ENCODE assay signal across 18 cellular contexts in genomic region chr1:3909615-3910014, GRCh38. TPM values are rescaled to one million over a fixed set of nuclear protein-coding genes. Genes with fewer than 3 reads are reported as not detected.
DNase-seq lines count a peak whose midpoint lies in the region; ATAC-seq, FAIRE-seq and TF ChIP-seq lines count a peak whose summit lies in the region.
"Had no signal": no experiment of that assay in that cellular context is flagged by ENCODE, and none has a peak within 500 bp of the region (broad histone marks: within the 10 kb centered on the region; RNA-seq: fewer than 3 reads in every experiment).

No MANE protein-coding gene starts in this region.

- no peak for FAIRE-seq in HTR-8/SVneo (lab: Jason Lieb, UNC)
- FAIRE-seq: GM12891 had no signal

- peaks cover 10% of the 10 kb centered on the region for H3K27me3 Mint-ChIP-seq in chondrocyte (ENCODE audit: low read depth)
- H3K27me3 Mint-ChIP-seq: CD4-positive, alpha-beta memory T cell had no signal

- ATAC-seq in sciatic nerve = no peak
- ATAC-seq: HCT116, T-cell had no signal

- TF ChIP-seq CTCF in chondrocyte (IDR thresholded peaks at IDR 0.05) = no peak

- H3K36me3 Mint-ChIP-seq in chondrocyte (ENCODE audit: low read depth) = no peaks in the 10 kb centered on the region
- H3K36me3 Mint-ChIP-seq: CD4-positive, alpha-beta memory T cell; T-cell had no signal

- no peak overlapping the region for H3K4me3 Mint-ChIP-seq in chondrocyte (ENCODE audit: unreplicated experiment)
- H3K4me3 Mint-ChIP-seq: T-cell had no signal

- intact Hi-C loops in sciatic nerve (cut with DNase I) = no loop called here

- H3K27ac Mint-ChIP-seq in chondrocyte (ENCODE audit: unreplicated experiment) = no peak overlapping the region
- H3K27ac Mint-ChIP-seq: T-cell had no signal

- DNase-seq in COLO668 (lab: John Stamatoyannopoulos, UW; ENCODE audit: unreplicated experiment) = peak; percentile 83
- DNase-seq in NCI-H345 (lab: John Stamatoyannopoulos, UW) = peak; percentile 26
- DNase-seq in chondrocyte (ENCODE audit: low spot score) = peak; percentile 56
- peak; percentile 21 for DNase-seq in sciatic nerve (ENCODE audit: low spot score)
- DNase-seq in NCI-H1092 (lab: John Stamatoyannopoulos, UW) = no peak
- no peak for DNase-seq in stimulated activated CD4-positive, alpha-beta T cell treated with anti-CD3 and anti-CD28 coated beads, Interleukin-2, amount 100 ng/mL, for 24 hours
- no peak for DNase-seq in HTR-8/SVneo (ENCODE audit: insufficient read length, low spot score)
- DNase-seq: CD4-positive, alpha-beta memory T cell; DND-41; GDM1; GM23248; KBM-7; NCI-H1436 treated with DMSO at 0.1 percent for 48 hours; NK-92 treated with Interleukin-12 subunit alpha and Interleukin-12 subunit beta, amount 100 ng/mL, for 24 hours; PC-9; T-cell had no signal

- H3K4me1 Mint-ChIP-seq in chondrocyte (ENCODE audit: low read depth) = peaks cover 4% of the 10 kb centered on the region

- H3K9me3 Mint-ChIP-seq in chondrocyte (ENCODE audit: low read depth) = no peaks in the 10 kb centered on the region
- H3K9me3 Mint-ChIP-seq: CD4-positive, alpha-beta memory T cell; T-cell had no signal

RNA-seq across cellular contexts. Expression of gene C1orf174, which starts 9.5 kb away (rescaled TPM):
- total RNA-seq in chondrocyte (25.0 to 25.7 TPM (median 25.3 TPM) in 3 replicates), sciatic nerve (18.6 TPM)

RNA-seq across cellular contexts. Expression of gene DFFB, which starts 52.3 kb away (rescaled TPM):
- total RNA-seq in chondrocyte (5.8 to 8.2 TPM (median 7.3 TPM) in 3 replicates), sciatic nerve (9.3 TPM)

RNA-seq across cellular contexts. Expression of gene CEP104, which starts 52.6 kb away (rescaled TPM):
- total RNA-seq in chondrocyte (37.4 to 40.6 TPM (median 37.6 TPM) in 3 replicates), sciatic nerve (53.9 TPM)

Comparison
In these comparisons a context has a peak if more than half of its experiments do, and no peak if none do; other contexts are left out.
1. DNase-seq: peak in COLO668 (single experiment), NCI-H345 (single experiment), chondrocyte (single experiment) and sciatic nerve (single experiment); none in NCI-H1092 (single experiment), stimulated activated CD4-positive, alpha-beta T cell treated with anti-CD3 and anti-CD28 coated beads, Interleukin-2, amount 100 ng/mL, for 24 hours (0 of 2) and HTR-8/SVneo (single experiment).